ENCODE assay signal across 1 cellular context in the genomic region with DNA sequence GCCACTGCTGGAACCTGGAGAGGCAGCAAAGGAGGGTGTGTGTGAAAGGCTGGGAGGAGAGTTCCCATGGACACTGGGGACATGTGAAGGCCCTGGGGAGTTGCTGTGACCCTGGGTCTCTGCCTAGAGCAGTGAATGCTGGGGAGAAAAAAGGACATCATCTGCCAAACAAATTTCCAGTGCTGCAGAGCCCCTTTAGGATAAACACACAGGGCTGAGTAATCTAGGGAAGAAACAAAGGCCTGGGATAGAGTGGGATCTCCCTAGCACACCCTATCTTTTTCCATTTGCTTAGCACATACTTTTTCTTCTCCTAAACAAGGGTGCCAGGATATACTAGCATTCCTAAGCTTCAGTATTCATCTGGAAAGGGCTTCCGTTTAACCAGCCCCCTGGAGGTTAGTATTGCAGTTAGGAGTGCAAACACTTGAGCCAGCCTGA.
A peak's percentile ranks its signal among the peaks of the same experiment; 100 is the strongest.
TF ChIP-seq lines count a peak whose summit lies in the region.

No MANE protein-coding gene starts in this region.

TF ChIP-seq in GM12878, 131 proteins besides CTCF, POLR2A, EP300 and RAD21:
- TF ChIP-seq MEF2B (IDR thresholded peaks at IDR 0.05; ENCODE audit: partially characterized antibody, poor library complexity, severe bottlenecking) (peak; percentile 83), NR2C2 (IDR thresholded peaks at IDR 0.05; ENCODE audit: borderline replicate concordance, control insufficient read depth, insufficient read length, low read depth) (no peak)
